In the genomic region with DNA sequence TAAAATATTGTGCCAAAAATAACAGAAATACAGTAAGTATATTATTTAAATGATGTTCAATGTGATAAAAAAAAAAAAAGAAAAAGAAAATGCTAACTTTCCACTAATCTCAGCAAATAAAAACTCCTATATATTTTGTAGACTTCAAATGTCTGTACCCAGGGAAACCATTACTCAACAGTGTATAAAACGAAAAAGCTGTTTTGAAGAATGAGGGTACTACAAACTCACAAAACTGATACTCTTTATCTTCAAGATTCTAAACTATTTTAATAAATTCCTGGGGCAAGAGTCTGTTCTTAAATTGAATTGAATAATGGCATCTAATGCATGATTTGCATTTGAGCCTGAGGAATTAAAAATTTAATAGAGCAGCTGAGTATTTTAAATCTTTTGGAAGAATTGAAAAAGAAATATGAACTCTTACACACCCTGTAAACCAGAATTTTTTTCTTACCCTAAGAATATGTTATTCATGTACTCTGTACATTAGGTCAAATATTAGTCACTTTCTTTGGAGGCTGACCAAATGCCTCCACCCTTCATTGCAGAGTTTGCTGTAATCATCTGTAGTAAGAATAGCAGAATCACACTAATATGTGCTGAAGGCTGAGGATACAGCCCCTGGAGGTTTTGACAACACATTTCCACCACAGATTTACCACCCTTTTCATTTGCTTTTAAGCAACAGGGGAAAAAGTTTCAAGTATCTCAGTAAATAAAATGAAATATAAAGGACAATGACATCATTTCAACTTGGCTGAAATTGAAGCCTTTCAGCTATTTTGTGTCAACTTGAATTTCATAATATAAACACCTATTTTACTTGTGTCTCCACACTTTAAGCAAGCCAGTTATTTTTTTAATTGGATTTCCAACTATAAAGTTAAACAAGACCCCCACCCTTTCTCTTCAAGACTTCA, we compare ENCODE assay signal across 10 cellular contexts.
DNase-seq lines count a peak whose midpoint lies in the region; ATAC-seq and TF ChIP-seq lines count a peak whose summit lies in the region.
"Had no signal": no experiment of that assay in that cellular context is flagged by ENCODE, and none has a peak within 500 bp of the region (broad histone marks: within the 10 kb centered on the region; RNA-seq: fewer than 3 reads in every experiment).

No MANE protein-coding gene starts in this region.

- peak; percentile 99 for ATAC-seq in RWPE2 (ENCODE audit: low read depth)
- peak; percentile 94 for ATAC-seq in omental fat pad (ENCODE audit: low FRiP score)
- ATAC-seq in HG03442 (IDR thresholded peaks at IDR 0.05; ENCODE audit: unreplicated experiment), result no peak
- ATAC-seq in GM21515 (IDR thresholded peaks at IDR 0.05; ENCODE audit: unreplicated experiment), result no peak
- ATAC-seq: stimulated activated naive B cell treated with anti-CD40 and anti-IgM and Interleukin-4, amounts not matched to agents 10 μg/mL and 1 μg/mL and 100 μg/mL, for 72 hours had no signal

- H3K27ac ChIP-seq in RWPE2 (ENCODE audit: poor library complexity, severe bottlenecking), result peak overlapping the region; percentile 89
- H3K27ac ChIP-seq: VCaP had no signal

- H3K4me3 ChIP-seq in RWPE2 (ENCODE audit: severe bottlenecking) (no peak overlapping the region), fibroblast of mammary gland (ENCODE audit: control insufficient read depth, low read depth, low read length) (no peak overlapping the region)

- no peaks in the 10 kb centered on the region for H3K27me3 ChIP-seq in RWPE2 (ENCODE audit: insufficient read depth, poor library complexity, severe bottlenecking)

- in situ Hi-C loops in G401 (cut with HindIII; ENCODE audit: low sequenced_read_pairs), result no loop called here

- H3K36me3 ChIP-seq in RWPE2 (ENCODE audit: low read depth), result no peaks in the 10 kb centered on the region

- DNase-seq in GM04503 (ENCODE audit: low read depth) (peak; percentile 62), RWPE2 (ENCODE audit: low spot score) (no peak), fibroblast of mammary gland (ENCODE audit: low read depth) (peak; percentile 98), omental fat pad (ENCODE audit: low spot score) (no peak), anterior cingulate cortex (lab: John Stamatoyannopoulos, UW) (no peak), G401 (ENCODE audit: low spot score) (no peak)
- DNase-seq: stimulated activated naive B cell treated with anti-CD40 and anti-IgM and Interleukin-4, amounts not matched to agents 10 μg/mL and 1 μg/mL and 100 μg/mL, for 72 hours had no signal

- H3K9me3 ChIP-seq in RWPE2 (ENCODE audit: severe bottlenecking), result no peaks in the 10 kb centered on the region

- TF ChIP-seq CTCF in RWPE2 (IDR thresholded peaks at IDR 0.05; ENCODE audit: poor library complexity, severe bottlenecking), result no peak
- TF ChIP-seq CTCF in fibroblast of mammary gland (conservative IDR thresholded peaks at IDR 0.05; ENCODE audit: control insufficient read depth, insufficient read depth, low read depth, low read length), result peak; percentile 25
- no peak for TF ChIP-seq CTCF in omental fat pad (IDR thresholded peaks at IDR 0.05)

- H3K4me1 ChIP-seq in RWPE2 (ENCODE audit: insufficient read depth, poor library complexity, severe bottlenecking), result peaks cover 33% of the 10 kb centered on the region

Comparison
In these comparisons a context has a peak if more than half of its experiments do, and no peak if none do; other contexts are left out.
1. DNase-seq: peak in GM04503 (single experiment) and fibroblast of mammary gland (single experiment); none in RWPE2 (single experiment), omental fat pad (single experiment), anterior cingulate cortex (0 of 58) and G401 (single experiment).
2. ATAC-seq: peak in RWPE2 (single experiment) and omental fat pad (single experiment); none in HG03442 (single experiment) and GM21515 (single experiment).